In the genomic region with DNA sequence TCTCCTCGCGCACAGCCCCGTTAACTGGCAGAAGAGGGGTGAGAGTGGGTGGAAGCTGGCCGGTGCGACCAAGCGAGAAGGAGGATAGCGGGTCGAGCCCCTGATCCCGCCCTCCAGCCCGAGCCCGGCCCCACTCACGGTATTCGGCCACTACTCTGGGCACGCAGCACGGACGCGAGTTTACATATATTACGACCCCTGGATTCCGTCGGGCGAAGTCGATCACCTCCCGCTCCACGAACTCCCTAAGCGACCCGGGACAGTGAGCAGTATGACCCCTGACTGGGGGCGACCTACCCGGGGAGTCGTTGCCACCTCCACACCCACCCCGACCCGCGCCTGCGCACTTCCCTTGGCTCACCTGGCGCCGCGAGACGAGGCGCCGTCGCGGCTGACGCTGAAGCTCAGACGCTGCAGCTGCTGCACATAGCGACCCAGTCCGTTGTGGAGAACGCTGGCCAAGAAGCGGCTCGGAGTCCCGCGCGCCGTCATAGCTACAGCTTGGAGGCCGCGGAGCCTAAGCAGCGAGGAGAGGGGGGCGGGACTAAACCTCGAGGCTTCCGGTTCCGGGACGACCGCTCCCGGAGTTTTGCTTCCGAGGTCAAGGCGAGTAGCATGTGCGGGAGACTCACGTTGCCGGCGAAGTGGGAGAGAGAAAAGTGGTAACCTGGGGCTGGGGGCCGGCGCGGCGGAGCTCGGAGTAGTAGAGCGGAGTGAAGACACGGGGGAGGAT, we compare ENCODE assay signal across 8 cellular contexts. TPM values are rescaled to one million over a fixed set of nuclear protein-coding genes. Genes with fewer than 3 reads are reported as not detected.
DNase-seq lines count a peak whose midpoint lies in the region; ATAC-seq and FAIRE-seq lines count a peak whose summit lies in the region.

A gene (minus strand): TSS at position 546 of the 733 bp plus-strand sequence. CDS start 54 bp downstream, at position 492.
A gene (plus strand): TSS at position 592 of the 733 bp plus-strand sequence. CDS start 668 bp downstream, outside the sequence.

- H3K36me3 ChIP-seq in neuron (ENCODE audit: insufficient read depth, low read length), result peaks cover 46% of the 10 kb centered on the region

- ATAC-seq in GM21786 (IDR thresholded peaks at IDR 0.05; ENCODE audit: unreplicated experiment), result peak; percentile 82

- no peaks in the 10 kb centered on the region for H3K27me3 ChIP-seq in neuron (ENCODE audit: insufficient read depth, low read length)

- FAIRE-seq in frontal cortex (lab: Jason Lieb, UNC), result no peak

- peak within 1 kb of the TSS; percentile 86 for H3K4me3 ChIP-seq in neuron (ENCODE audit: low read length)

- H3K9me3 ChIP-seq in neuron (ENCODE audit: low read length), result no peaks in the 10 kb centered on the region

- peaks cover 17% of the 10 kb centered on the region for H3K4me1 ChIP-seq in neuron (ENCODE audit: insufficient read depth, low read length)

- DNase-seq in ELF-1 (ENCODE audit: low read depth, low spot score) (peak; percentile 90), LHCN-M2 (ENCODE audit: low read depth) (peak; percentile 71), SK-MEL-5 (ENCODE audit: low read depth, low spot score) (peak; percentile 71), frontal cortex (ENCODE audit: low spot score in 2 of 2) (peak; percentile 85 to 94), stromal cell of bone marrow (ENCODE audit: low read depth) (peak; percentile 52)
- peak; percentile 66 to 84 (median 76) for DNase-seq in activated naive CD4-positive, alpha-beta T cell (lab: John Stamatoyannopoulos, UW)

- in situ Hi-C loops in SK-MEL-5 (cut with HindIII; ENCODE audit: low pct_unique_long_range_greater_than_20kb, low sequenced_read_pairs), result no loop called here

- peak within 1 kb of the TSS; percentile 72 for H2AFZ ChIP-seq in neuron (ENCODE audit: low read depth, low read length)

RNA-seq across cellular contexts. Expression of the first gene that starts in this region (rescaled TPM):
- total RNA-seq in LHCN-M2 (2014; rRNA removed), result 83.7 and 99.8 TPM in 2 replicates
- 136 TPM for polyA plus RNA-seq in LHCN-M2 (2012)
- 46.3 and 52.9 TPM in 2 replicates for total RNA-seq in SK-MEL-5 (2014; rRNA removed; shearing (Covaris generic))
- polyA plus RNA-seq in SK-MEL-5 (2015; cell fraction: cytosol; rRNA removed), result 58.9 and 63.7 TPM in 2 replicates
- 70.1 and 79.9 TPM in 2 replicates for polyA plus RNA-seq in SK-MEL-5 (2015; cell fraction: nucleus; rRNA removed)
- total RNA-seq in frontal cortex, result 35.5 TPM

RNA-seq across cellular contexts. Expression of the second gene that starts in this region (rescaled TPM):
- 7.2 and 9.1 TPM in 2 replicates for total RNA-seq in LHCN-M2 (2014; rRNA removed)
- 5.1 TPM for polyA plus RNA-seq in LHCN-M2 (2012)
- 14.7 and 14.8 TPM in 2 replicates for total RNA-seq in SK-MEL-5 (2014; rRNA removed; shearing (Covaris generic))
- 25.0 and 30.5 TPM in 2 replicates for polyA plus RNA-seq in SK-MEL-5 (2015; cell fraction: cytosol; rRNA removed)
- 17.7 and 26.1 TPM in 2 replicates for polyA plus RNA-seq in SK-MEL-5 (2015; cell fraction: nucleus; rRNA removed)
- 6.5 TPM for total RNA-seq in frontal cortex

Comparison
In these comparisons a context has a peak if more than half of its experiments do, and no peak if none do; other contexts are left out.
1. Peak in every context shown above with its lines: DNase-seq, ATAC-seq and H3K4me3 ChIP-seq.